ENCODE assay signal across 37 cellular contexts in genomic region chr2:18402888-18403287, GRCh38.
"Had no signal": no experiment of that assay in that cellular context is flagged by ENCODE, and none has a peak within 500 bp of the region (broad histone marks: within the 10 kb centered on the region; RNA-seq: fewer than 3 reads in every experiment).

No MANE protein-coding gene starts in this region.

- H3K36me3 ChIP-seq: ascending aorta, cardiac muscle cell, WERI-Rb-1 had no signal

- H3K36me3 Mint-ChIP-seq: activated CD8-positive, alpha-beta memory T cell treated with anti-CD3 and anti-CD28 coated beads, Interleukin-2, amount 10 ng/mL, durations not matched to agents 7 days and 5 days; activated naive CD4-positive, alpha-beta T cell treated with anti-CD3 and anti-CD28 coated beads, Interleukin-2, amount 10 ng/mL, durations not matched to agents 7 days and 5 days; activated naive CD4-positive, alpha-beta T cell treated with anti-CD3 and anti-CD28 coated beads, Interleukin-2, amount 50 U/mL, for 24 hours; activated naive CD8-positive, alpha-beta T cell; activated naive CD8-positive, alpha-beta T cell treated with anti-CD3 and anti-CD28 coated beads, Interleukin-2, amount 10 ng/mL, durations not matched to agents 7 days and 5 days; brain; WTC11 had no signal

- H3K4me1 Mint-ChIP-seq: activated CD4-positive, alpha-beta memory T cell treated with anti-CD3 and anti-CD28 coated beads, Interleukin-2, amount 10 ng/mL, durations not matched to agents 7 days and 5 days; activated CD4-positive, alpha-beta T cell treated with anti-CD3 and anti-CD28 coated beads for 36 hours; activated CD8-positive, alpha-beta memory T cell treated with anti-CD3 and anti-CD28 coated beads, Interleukin-2, amount 10 ng/mL, durations not matched to agents 7 days and 5 days; activated naive CD4-positive, alpha-beta T cell treated with anti-CD3 and anti-CD28 coated beads, Interleukin-2, amount 10 ng/mL, durations not matched to agents 7 days and 5 days; activated naive CD4-positive, alpha-beta T cell treated with anti-CD3 and anti-CD28 coated beads, Interleukin-2, amount 50 U/mL, for 24 hours; activated naive CD8-positive, alpha-beta T cell treated with anti-CD3 and anti-CD28 coated beads, Interleukin-2, amount 10 ng/mL, durations not matched to agents 7 days and 5 days; activated naive CD8-positive, alpha-beta T cell treated with anti-CD3 and anti-CD28 coated beads, Interleukin-2, amount 50 U/mL, for 24 hours; brain; central memory CD8-positive, alpha-beta T cell had no signal

- H3K4me3 Mint-ChIP-seq: activated CD4-positive, alpha-beta memory T cell treated with anti-CD3 and anti-CD28 coated beads, Interleukin-2, amount 10 ng/mL, durations not matched to agents 7 days and 5 days; activated CD4-positive, alpha-beta T cell treated with anti-CD3 and anti-CD28 coated beads for 36 hours; activated CD8-positive, alpha-beta memory T cell treated with anti-CD3 and anti-CD28 coated beads, Interleukin-2, amount 10 ng/mL, durations not matched to agents 7 days and 5 days; activated CD8-positive, alpha-beta T cell treated with anti-CD3 and anti-CD28 coated beads, Interleukin-2, amount 10 ng/mL, durations not matched to agents 7 days and 5 days; activated naive CD4-positive, alpha-beta T cell treated with anti-CD3 and anti-CD28 coated beads, Interleukin-2, amount 10 ng/mL, durations not matched to agents 7 days and 5 days; activated naive CD4-positive, alpha-beta T cell treated with anti-CD3 and anti-CD28 coated beads, Interleukin-2, amount 50 U/mL, for 24 hours; activated naive CD8-positive, alpha-beta T cell; activated naive CD8-positive, alpha-beta T cell treated with anti-CD3 and anti-CD28 coated beads, Interleukin-2, amount 10 ng/mL, durations not matched to agents 7 days and 5 days; activated naive CD8-positive, alpha-beta T cell treated with anti-CD3 and anti-CD28 coated beads, Interleukin-2, amount 50 U/mL, for 24 hours; activated T-cell treated with anti-CD3 and anti-CD28 coated beads, Interleukin-2, amount 50 U/mL, for 24 hours; central memory CD8-positive, alpha-beta T cell; T-helper 1 cell treated with Interleukin-12 subunit alpha and Interleukin-12 subunit beta and Interleukin-4 antibody, amounts not matched to agents 30 μg/mL and 1 μg/mL, for 36 hours; T-helper 2 cell treated with Interferon-gamma antibody and Interleukin-4, amounts not matched to agents 5 μg/mL and 100 μg/mL, for 36 hours; WTC11 had no signal

- H3K27me3 Mint-ChIP-seq: activated naive CD4-positive, alpha-beta T cell treated with anti-CD3 and anti-CD28 coated beads, Interleukin-2, amount 10 ng/mL, durations not matched to agents 7 days and 5 days; brain had no signal

- H3K27ac Mint-ChIP-seq: activated CD4-positive, alpha-beta memory T cell treated with anti-CD3 and anti-CD28 coated beads, Interleukin-2, amount 10 ng/mL, durations not matched to agents 7 days and 5 days; activated CD4-positive, alpha-beta T cell treated with anti-CD3 and anti-CD28 coated beads for 36 hours; activated CD8-positive, alpha-beta memory T cell treated with anti-CD3 and anti-CD28 coated beads, Interleukin-2, amount 10 ng/mL, durations not matched to agents 7 days and 5 days; activated CD8-positive, alpha-beta T cell treated with anti-CD3 and anti-CD28 coated beads, Interleukin-2, amount 10 ng/mL, durations not matched to agents 7 days and 5 days; activated naive CD4-positive, alpha-beta T cell treated with anti-CD3 and anti-CD28 coated beads, Interleukin-2, amount 10 ng/mL, durations not matched to agents 7 days and 5 days; activated naive CD4-positive, alpha-beta T cell treated with anti-CD3 and anti-CD28 coated beads, Interleukin-2, amount 50 U/mL, for 24 hours; activated naive CD8-positive, alpha-beta T cell; activated naive CD8-positive, alpha-beta T cell treated with anti-CD3 and anti-CD28 coated beads, Interleukin-2, amount 10 ng/mL, durations not matched to agents 7 days and 5 days; activated naive CD8-positive, alpha-beta T cell treated with anti-CD3 and anti-CD28 coated beads, Interleukin-2, amount 50 U/mL, for 24 hours; activated T-cell treated with anti-CD3 and anti-CD28 coated beads, Interleukin-2, amount 50 U/mL, for 24 hours; activated T-helper 2 cell treated with anti-CD3 and anti-CD28 coated beads, Interferon-gamma antibody, Interleukin-2, Interleukin-4, amounts not matched to agents 10 μg/mL and 5 μg/mL and 100 μg/mL, durations not matched to agents 14 hours and 24 hours and 36 hours; T-helper 1 cell treated with Interleukin-12 subunit alpha and Interleukin-12 subunit beta and Interleukin-4 antibody, amounts not matched to agents 30 μg/mL and 1 μg/mL, for 36 hours; T-helper 2 cell treated with Interferon-gamma antibody and Interleukin-4, amounts not matched to agents 5 μg/mL and 100 μg/mL, for 36 hours; WTC11 had no signal

- H3K9me3 ChIP-seq: ascending aorta had no signal

- ATAC-seq: activated CD4-positive, alpha-beta T cell treated with anti-CD3 and anti-CD28 coated beads for 36 hours; activated CD4-positive, CD25-positive, alpha-beta regulatory T cell treated with anti-CD3 and anti-CD28 coated beads, Interleukin-2, amount 50 U/mL, for 24 hours; activated CD8-positive, alpha-beta memory T cell treated with anti-CD3 and anti-CD28 coated beads, Interleukin-2, amount 10 ng/mL, durations not matched to agents 7 days and 5 days; activated CD8-positive, alpha-beta T cell treated with anti-CD3 and anti-CD28 coated beads, Interleukin-2, amount 10 ng/mL, durations not matched to agents 7 days and 5 days; activated naive CD8-positive, alpha-beta T cell treated with anti-CD3 and anti-CD28 coated beads, Interleukin-2, amount 50 U/mL, for 24 hours; WTC11 had no signal

- H3K27ac ChIP-seq: ascending aorta, cardiac muscle cell, WERI-Rb-1 had no signal

- DNase-seq: activated CD4-positive, alpha-beta memory T cell treated with anti-CD3 and anti-CD28 coated beads, Interleukin-2, amount 10 ng/mL, durations not matched to agents 7 days and 5 days; activated CD4-positive, alpha-beta T cell treated with anti-CD3 and anti-CD28 coated beads for 1 hour; activated CD4-positive, alpha-beta T cell treated with anti-CD3 and anti-CD28 coated beads for 36 hours; activated CD4-positive, alpha-beta T cell treated with anti-CD3 and anti-CD28 coated beads for 48 hours; activated CD4-positive, alpha-beta T cell treated with anti-CD3 and anti-CD28 coated beads, Interleukin-2, amount 50 U/mL, for 48 hours; activated CD4-positive, CD25-positive, alpha-beta regulatory T cell; activated CD8-positive, alpha-beta memory T cell treated with anti-CD3 and anti-CD28 coated beads for 24 hours; activated CD8-positive, alpha-beta memory T cell treated with anti-CD3 and anti-CD28 coated beads, Interleukin-2, amount 10 ng/mL, durations not matched to agents 7 days and 5 days; activated CD8-positive, alpha-beta memory T cell treated with anti-CD3 and anti-CD28 coated beads, Interleukin-2, amount 50 U/mL, for 48 hours; activated CD8-positive, alpha-beta T cell treated with anti-CD3 and anti-CD28 coated beads, Interleukin-2, amount 10 ng/mL, durations not matched to agents 7 days and 5 days; activated effector memory CD4-positive, alpha-beta T cell treated with Interleukin-2 at 50 U/mL for 16 hours; activated gamma-delta T cell; activated naive CD4-positive, alpha-beta T cell treated with anti-CD3 and anti-CD28 coated beads, Interleukin-2, amount 10 ng/mL, durations not matched to agents 7 days and 5 days; activated naive CD4-positive, alpha-beta T cell treated with Interleukin-2 at 50 U/mL for 16 hours; activated naive CD8-positive, alpha-beta T cell treated with anti-CD3 and anti-CD28 coated beads, Interleukin-2, amount 10 ng/mL, durations not matched to agents 7 days and 5 days; activated naive CD8-positive, alpha-beta T cell treated with anti-CD3 and anti-CD28 coated beads, Interleukin-2, amount 50 U/mL, for 24 hours; activated T-cell treated with anti-CD3 and anti-CD28 coated beads, Interleukin-2, amount 50 U/mL, for 24 hours; activated T-cell treated with anti-CD3 and anti-CD28 coated beads, Interleukin-2, amount 50 U/mL, for 48 hours; amygdala; anterior cingulate cortex; caudate nucleus; cerebellar nuclear complex; T-helper 1 cell; T-helper 2 cell; T-helper 9 cell; WERI-Rb-1 had no signal

- H3K4me1 ChIP-seq: ascending aorta had no signal

- H3K4me3 ChIP-seq: ascending aorta, cardiac muscle cell had no signal

- H3K27me3 ChIP-seq: ascending aorta, cardiac muscle cell had no signal

- H3K9me3 Mint-ChIP-seq: activated CD4-positive, alpha-beta memory T cell treated with anti-CD3 and anti-CD28 coated beads, Interleukin-2, amount 10 ng/mL, durations not matched to agents 7 days and 5 days; activated naive CD4-positive, alpha-beta T cell treated with anti-CD3 and anti-CD28 coated beads, Interleukin-2, amount 10 ng/mL, durations not matched to agents 7 days and 5 days; activated naive CD4-positive, alpha-beta T cell treated with anti-CD3 and anti-CD28 coated beads, Interleukin-2, amount 50 U/mL, for 24 hours; activated naive CD8-positive, alpha-beta T cell treated with anti-CD3 and anti-CD28 coated beads, Interleukin-2, amount 10 ng/mL, durations not matched to agents 7 days and 5 days; activated naive CD8-positive, alpha-beta T cell treated with anti-CD3 and anti-CD28 coated beads, Interleukin-2, amount 50 U/mL, for 24 hours; activated T-cell treated with anti-CD3 and anti-CD28 coated beads, Interleukin-2, amount 50 U/mL, for 24 hours; activated T-helper 2 cell treated with anti-CD3 and anti-CD28 coated beads, Interferon-gamma antibody, Interleukin-2, Interleukin-4, amounts not matched to agents 10 μg/mL and 5 μg/mL and 100 μg/mL, durations not matched to agents 14 hours and 24 hours and 36 hours; brain; central memory CD8-positive, alpha-beta T cell; T-helper 1 cell treated with Interleukin-12 subunit alpha and Interleukin-12 subunit beta and Interleukin-4 antibody, amounts not matched to agents 30 μg/mL and 1 μg/mL, for 36 hours; T-helper 2 cell treated with Interferon-gamma antibody and Interleukin-4, amounts not matched to agents 5 μg/mL and 100 μg/mL, for 36 hours; WTC11 had no signal
